Comparison of ENCODE assay signal across 22 cellular contexts in the genomic region with DNA sequence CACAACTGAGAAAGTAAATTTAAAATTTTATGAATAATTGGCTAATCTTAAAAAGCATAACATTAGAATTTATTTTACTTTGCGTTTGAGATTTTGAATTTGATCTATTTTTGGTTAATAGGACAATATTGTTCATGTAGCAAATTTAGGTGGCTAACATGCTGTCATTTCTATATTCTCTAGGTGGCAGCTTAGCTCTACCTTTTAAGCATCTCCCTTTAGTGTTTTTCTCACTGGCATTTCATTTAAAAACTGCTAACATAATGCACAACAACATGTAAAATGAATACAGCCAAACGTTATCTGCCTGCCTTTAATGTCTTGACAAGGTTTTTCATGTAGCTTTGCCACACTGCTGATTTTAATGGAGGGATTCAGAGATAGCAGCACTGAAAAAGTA.
A peak's percentile ranks its signal among the peaks of the same experiment; 100 is the strongest.
DNase-seq lines count a peak whose midpoint lies in the region; ATAC-seq and TF ChIP-seq lines count a peak whose summit lies in the region.
"Had no signal": no experiment of that assay in that cellular context is flagged by ENCODE, and none has a peak within 500 bp of the region (broad histone marks: within the 10 kb centered on the region; RNA-seq: fewer than 3 reads in every experiment).

No MANE protein-coding gene starts in this region.

- H3K4me2 ChIP-seq in OCI-LY7 (ENCODE audit: low read length), result no peak overlapping the region
- H3K4me2 ChIP-seq in hepatocyte, result no peak overlapping the region

- CTCF ChIA-PET in OCI-LY7 (lab: Charles Lee; ENCODE audit: unreplicated experiment), result no interaction called here

- H3K4me1 ChIP-seq in left ventricle myocardium inferior (no peaks in the 10 kb centered on the region), heart left ventricle (no peaks in the 10 kb centered on the region), OCI-LY7 (ENCODE audit: insufficient read depth, low read length, poor library complexity, severe bottlenecking) (no peaks in the 10 kb centered on the region), hepatocyte (ENCODE audit: insufficient read depth) (no peaks in the 10 kb centered on the region)
- H3K4me1 ChIP-seq: Caco-2 had no signal

- H3K36me3 ChIP-seq in left ventricle myocardium inferior (no peaks in the 10 kb centered on the region), heart left ventricle (no peaks in the 10 kb centered on the region), OCI-LY7 (ENCODE audit: insufficient read depth, low read length) (no peaks in the 10 kb centered on the region), hepatocyte (replicated peaks; ENCODE audit: insufficient read depth, low read depth) (no peaks in the 10 kb centered on the region)

- no peaks in the 10 kb centered on the region for H3K79me2 ChIP-seq in OCI-LY7 (ENCODE audit: insufficient read depth, low read depth, low read length)
- no peaks in the 10 kb centered on the region for H3K79me2 ChIP-seq in hepatocyte

- no peak for TF ChIP-seq POLR2A in heart left ventricle (IDR thresholded peaks at IDR 0.05)

- H4K20me1 ChIP-seq in OCI-LY7 (ENCODE audit: insufficient read depth, low read length) (no peaks in the 10 kb centered on the region), hepatocyte (ENCODE audit: insufficient read depth, poor library complexity, severe bottlenecking) (no peaks in the 10 kb centered on the region)

- H3K27me3 ChIP-seq in left ventricle myocardium inferior (ENCODE audit: low read depth) (no peaks in the 10 kb centered on the region), heart left ventricle (no peaks in the 10 kb centered on the region), hepatocyte (no peaks in the 10 kb centered on the region)

- H2AFZ ChIP-seq in OCI-LY7 (ENCODE audit: low read length) (peak overlapping the region; percentile 58), hepatocyte (no peak overlapping the region)

- no peak for ATAC-seq in heart left ventricle
- no peak for ATAC-seq in HG02970 (IDR thresholded peaks at IDR 0.05; ENCODE audit: low FRiP score, unreplicated experiment)
- no peak for ATAC-seq in HG03135 (IDR thresholded peaks at IDR 0.05; ENCODE audit: unreplicated experiment)
- ATAC-seq: activated CD8-positive, alpha-beta T cell treated with anti-CD3 and anti-CD28 coated beads, Interleukin-2, amount 10 ng/mL, durations not matched to agents 7 days and 5 days; K562; left cardiac atrium; sciatic nerve had no signal

- H3K27ac ChIP-seq in left ventricle myocardium inferior (replicated peaks) (no peak overlapping the region), heart left ventricle (no peak overlapping the region), OCI-LY7 (ENCODE audit: low read depth, low read length, poor library complexity, severe bottlenecking) (no peak overlapping the region), hepatocyte (no peak overlapping the region)

- intact Hi-C loops in left ventricle myocardium inferior (cut with micrococcal nuclease), result no loop called here
- intact Hi-C loops in heart left ventricle (cut with DNase I), result no loop called here
- intact Hi-C loops in OCI-LY7 (cut with micrococcal nuclease; ENCODE audit: unreplicated experiment), result no loop called here

- DNase-seq in left ventricle myocardium inferior (no peak), heart left ventricle (no peak), OCI-LY7 (ENCODE audit: low spot score) (peak; percentile 2), hepatocyte (ENCODE audit: low spot score) (no peak), retinal pigment epithelial cell (ENCODE audit: low read depth) (no peak), amniotic stem cell (lab: John Stamatoyannopoulos, UW) (no peak)
- DNase-seq: activated CD4-positive, alpha-beta T cell treated with anti-CD3 and anti-CD28 coated beads for 1 hour; activated CD8-positive, alpha-beta T cell treated with anti-CD3 and anti-CD28 coated beads, Interleukin-2, amount 10 ng/mL, durations not matched to agents 7 days and 5 days; activated effector memory CD4-positive, alpha-beta T cell treated with anti-CD3 and anti-CD28 coated beads, Interleukin-2, amount 50 U/mL, for 16 hours; Caco-2; cerebellar nuclear complex; head of caudate nucleus; left cardiac atrium; NCI-H1436 treated with DMSO at 0.1 percent for 48 hours; NCI-H2227 treated with DMSO at 0.1 percent for 48 hours; NCI-H774; SHP77 treated with DMSO at 0.1 percent for 48 hours; stimulated activated naive CD4-positive, alpha-beta T cell treated with Interleukin-2 at 50 U/mL for 16 hours had no signal

- no TSS peak for BruUV-seq in OCI-LY7 (replicated peaks; lab: Mats Ljungman, UMichigan)

- H3K9me2 ChIP-seq in OCI-LY7 (ENCODE audit: insufficient read depth, low read length) (no peaks in the 10 kb centered on the region), hepatocyte (replicated peaks; ENCODE audit: insufficient read depth) (no peaks in the 10 kb centered on the region)

- POLR2A ChIA-PET in OCI-LY7 (lab: Charles Lee), result interaction anchor here (1.2 kb wide), 1 partner anchor 9 kb away, joined by 3 read pairs; no protein-coding TSS in a partner anchor

- H3K4me3 ChIP-seq in left ventricle myocardium inferior (no peak overlapping the region), heart left ventricle (no peak overlapping the region), OCI-LY7 (ENCODE audit: low read depth, low read length, poor library complexity, severe bottlenecking) (no peak overlapping the region), hepatocyte (no peak overlapping the region), retinal pigment epithelial cell (ENCODE audit: low read length) (no peak overlapping the region)
- H3K4me3 ChIP-seq: K562 had no signal

- peak; percentile 38 for TF ChIP-seq CTCF in left ventricle myocardium inferior (IDR thresholded peaks at IDR 0.05; ENCODE audit: borderline replicate concordance)
- peak in 1 of 12 donors; percentile 12 for TF ChIP-seq CTCF in heart left ventricle (IDR thresholded peaks at IDR 0.05)
- TF ChIP-seq CTCF in OCI-LY7 (conservative IDR thresholded peaks at IDR 0.05; ENCODE audit: low read length), result peak; percentile 72
- TF ChIP-seq CTCF in hepatocyte (IDR thresholded peaks at IDR 0.05; ENCODE audit: poor library complexity), result peak; percentile 17
- peak; percentile 15 for TF ChIP-seq CTCF in retinal pigment epithelial cell (conservative IDR thresholded peaks at IDR 0.05; ENCODE audit: low read depth, low read length)

- H3K9me3 ChIP-seq in left ventricle myocardium inferior (replicated peaks) (peaks cover 6% of the 10 kb centered on the region), heart left ventricle (peaks cover 0 to 9% (median 0%) of the 10 kb centered on the region in 12 donors), OCI-LY7 (ENCODE audit: low read length) (no peaks in the 10 kb centered on the region), hepatocyte (ENCODE audit: low read depth) (peaks cover 3% of the 10 kb centered on the region)
- H3K9me3 ChIP-seq: Caco-2 had no signal

- WGBS in heart left ventricle, 4 donors, result 60 to 70% (median 65%) methylated on average over 2 of the region's 2 CpGs
- 67% methylated on average over 2 of the region's 2 CpGs for WGBS in hepatocyte (ENCODE audit: low lambda C conversion rate, missing lambda C conversion rate)
